In genomic region chr2:231343006-231343405, GRCh38 we compare ENCODE assay signal across 5 cellular contexts. TPM values are rescaled to one million over a fixed set of nuclear protein-coding genes. Genes with fewer than 3 reads are reported as not detected.
"Had no signal": no experiment of that assay in that cellular context is flagged by ENCODE, and none has a peak within 500 bp of the region (broad histone marks: within the 10 kb centered on the region; RNA-seq: fewer than 3 reads in every experiment).

No MANE protein-coding gene starts in this region.

RNA-seq across cellular contexts. Expression of gene B3GNT7, which starts 52.5 kb away (rescaled TPM):
- total RNA-seq: activated CD4-positive, alpha-beta T cell treated with anti-CD3 and anti-CD28 coated beads, Interleukin-2, amount 10 ng/mL, durations not matched to agents 24 days and 14 days; LHCN-M2; NCI-H460; T-helper 1 cell treated with Interleukin-12 subunit alpha and Interleukin-12 subunit beta and Interleukin-4 antibody, amounts not matched to agents 30 ng/mL and 1 ng/mL, for 36 hours; T-helper 2 cell treated with Interferon-gamma antibody and Interleukin-4, amounts not matched to agents 100 ng/mL and 5 ng/mL, for 36 hours had no signal
